In the genomic region with DNA sequence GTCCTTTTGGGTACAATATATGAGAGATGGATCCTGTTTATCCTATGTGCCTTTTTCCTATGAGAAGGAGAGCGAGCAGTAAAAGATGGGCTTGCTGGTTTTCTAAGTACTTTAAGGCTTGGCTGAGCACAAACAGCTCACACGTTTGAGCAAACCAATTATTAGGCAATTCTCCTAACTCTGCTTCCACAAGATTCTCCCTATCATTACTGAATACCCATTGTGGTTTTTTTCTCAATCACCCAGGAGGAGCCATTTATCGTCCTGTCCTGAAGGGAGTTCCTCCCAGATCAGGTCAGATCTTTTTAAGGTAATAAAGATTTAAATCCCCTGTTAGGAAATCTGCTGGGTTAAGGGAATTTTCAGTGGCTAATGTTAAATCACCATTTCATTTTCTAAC, we compare ENCODE assay signal across 1 cellular context.
TF ChIP-seq lines count a peak whose summit lies in the region.

No MANE protein-coding gene starts in this region.

TF ChIP-seq in HepG2, 621 proteins besides CTCF, POLR2A, EP300 and RAD21 (continued from another document):
- no peak for TF ChIP-seq MTA1 (CRISPR knock-in tag; IDR thresholded peaks at IDR 0.05; ENCODE audit: borderline replicate concordance)
- no peak for TF ChIP-seq ZNF746 (CRISPR knock-in tag; IDR thresholded peaks at IDR 0.05)
- TF ChIP-seq, protein P1, sequence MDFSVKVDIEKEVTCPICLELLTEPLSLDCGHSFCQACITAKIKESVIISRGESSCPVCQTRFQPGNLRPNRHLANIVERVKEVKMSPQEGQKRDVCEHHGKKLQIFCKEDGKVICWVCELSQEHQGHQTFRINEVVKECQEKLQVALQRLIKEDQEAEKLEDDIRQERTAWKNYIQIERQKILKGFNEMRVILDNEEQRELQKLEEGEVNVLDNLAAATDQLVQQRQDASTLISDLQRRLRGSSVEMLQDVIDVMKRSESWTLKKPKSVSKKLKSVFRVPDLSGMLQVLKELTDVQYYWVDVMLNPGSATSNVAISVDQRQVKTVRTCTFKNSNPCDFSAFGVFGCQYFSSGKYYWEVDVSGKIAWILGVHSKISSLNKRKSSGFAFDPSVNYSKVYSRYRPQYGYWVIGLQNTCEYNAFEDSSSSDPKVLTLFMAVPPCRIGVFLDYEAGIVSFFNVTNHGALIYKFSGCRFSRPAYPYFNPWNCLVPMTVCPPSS (IDR thresholded peaks at IDR 0.05), result no peak
- TF ChIP-seq CBX1 (IDR thresholded peaks at IDR 0.05; ENCODE audit: low read depth), result no peak
- no peak for TF ChIP-seq ZFP41 (CRISPR knock-in tag; IDR thresholded peaks at IDR 0.05; ENCODE audit: borderline replicate concordance)
- TF ChIP-seq, protein P2, sequence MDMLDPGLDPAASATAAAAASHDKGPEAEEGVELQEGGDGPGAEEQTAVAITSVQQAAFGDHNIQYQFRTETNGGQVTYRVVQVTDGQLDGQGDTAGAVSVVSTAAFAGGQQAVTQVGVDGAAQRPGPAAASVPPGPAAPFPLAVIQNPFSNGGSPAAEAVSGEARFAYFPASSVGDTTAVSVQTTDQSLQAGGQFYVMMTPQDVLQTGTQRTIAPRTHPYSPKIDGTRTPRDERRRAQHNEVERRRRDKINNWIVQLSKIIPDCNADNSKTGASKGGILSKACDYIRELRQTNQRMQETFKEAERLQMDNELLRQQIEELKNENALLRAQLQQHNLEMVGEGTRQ (IDR thresholded peaks at IDR 0.05; ENCODE audit: low read depth, low read length), result no peak
- TF ChIP-seq, protein P2 (CRISPR knock-in tag; IDR thresholded peaks at IDR 0.05; ENCODE audit: borderline replicate concordance), result no peak
- TF ChIP-seq FOSL1 (CRISPR knock-in tag; IDR thresholded peaks at IDR 0.05; ENCODE audit: borderline replicate concordance), result no peak
- TF ChIP-seq RFX3 (CRISPR knock-in tag; IDR thresholded peaks at IDR 0.05), result no peak
- TF ChIP-seq ZNF441 (CRISPR knock-in tag; IDR thresholded peaks at IDR 0.05; ENCODE audit: borderline replicate concordance), result no peak
- TF ChIP-seq ATAD3A (CRISPR knock-in tag; IDR thresholded peaks at IDR 0.05), result no peak
- TF ChIP-seq, protein P3, sequence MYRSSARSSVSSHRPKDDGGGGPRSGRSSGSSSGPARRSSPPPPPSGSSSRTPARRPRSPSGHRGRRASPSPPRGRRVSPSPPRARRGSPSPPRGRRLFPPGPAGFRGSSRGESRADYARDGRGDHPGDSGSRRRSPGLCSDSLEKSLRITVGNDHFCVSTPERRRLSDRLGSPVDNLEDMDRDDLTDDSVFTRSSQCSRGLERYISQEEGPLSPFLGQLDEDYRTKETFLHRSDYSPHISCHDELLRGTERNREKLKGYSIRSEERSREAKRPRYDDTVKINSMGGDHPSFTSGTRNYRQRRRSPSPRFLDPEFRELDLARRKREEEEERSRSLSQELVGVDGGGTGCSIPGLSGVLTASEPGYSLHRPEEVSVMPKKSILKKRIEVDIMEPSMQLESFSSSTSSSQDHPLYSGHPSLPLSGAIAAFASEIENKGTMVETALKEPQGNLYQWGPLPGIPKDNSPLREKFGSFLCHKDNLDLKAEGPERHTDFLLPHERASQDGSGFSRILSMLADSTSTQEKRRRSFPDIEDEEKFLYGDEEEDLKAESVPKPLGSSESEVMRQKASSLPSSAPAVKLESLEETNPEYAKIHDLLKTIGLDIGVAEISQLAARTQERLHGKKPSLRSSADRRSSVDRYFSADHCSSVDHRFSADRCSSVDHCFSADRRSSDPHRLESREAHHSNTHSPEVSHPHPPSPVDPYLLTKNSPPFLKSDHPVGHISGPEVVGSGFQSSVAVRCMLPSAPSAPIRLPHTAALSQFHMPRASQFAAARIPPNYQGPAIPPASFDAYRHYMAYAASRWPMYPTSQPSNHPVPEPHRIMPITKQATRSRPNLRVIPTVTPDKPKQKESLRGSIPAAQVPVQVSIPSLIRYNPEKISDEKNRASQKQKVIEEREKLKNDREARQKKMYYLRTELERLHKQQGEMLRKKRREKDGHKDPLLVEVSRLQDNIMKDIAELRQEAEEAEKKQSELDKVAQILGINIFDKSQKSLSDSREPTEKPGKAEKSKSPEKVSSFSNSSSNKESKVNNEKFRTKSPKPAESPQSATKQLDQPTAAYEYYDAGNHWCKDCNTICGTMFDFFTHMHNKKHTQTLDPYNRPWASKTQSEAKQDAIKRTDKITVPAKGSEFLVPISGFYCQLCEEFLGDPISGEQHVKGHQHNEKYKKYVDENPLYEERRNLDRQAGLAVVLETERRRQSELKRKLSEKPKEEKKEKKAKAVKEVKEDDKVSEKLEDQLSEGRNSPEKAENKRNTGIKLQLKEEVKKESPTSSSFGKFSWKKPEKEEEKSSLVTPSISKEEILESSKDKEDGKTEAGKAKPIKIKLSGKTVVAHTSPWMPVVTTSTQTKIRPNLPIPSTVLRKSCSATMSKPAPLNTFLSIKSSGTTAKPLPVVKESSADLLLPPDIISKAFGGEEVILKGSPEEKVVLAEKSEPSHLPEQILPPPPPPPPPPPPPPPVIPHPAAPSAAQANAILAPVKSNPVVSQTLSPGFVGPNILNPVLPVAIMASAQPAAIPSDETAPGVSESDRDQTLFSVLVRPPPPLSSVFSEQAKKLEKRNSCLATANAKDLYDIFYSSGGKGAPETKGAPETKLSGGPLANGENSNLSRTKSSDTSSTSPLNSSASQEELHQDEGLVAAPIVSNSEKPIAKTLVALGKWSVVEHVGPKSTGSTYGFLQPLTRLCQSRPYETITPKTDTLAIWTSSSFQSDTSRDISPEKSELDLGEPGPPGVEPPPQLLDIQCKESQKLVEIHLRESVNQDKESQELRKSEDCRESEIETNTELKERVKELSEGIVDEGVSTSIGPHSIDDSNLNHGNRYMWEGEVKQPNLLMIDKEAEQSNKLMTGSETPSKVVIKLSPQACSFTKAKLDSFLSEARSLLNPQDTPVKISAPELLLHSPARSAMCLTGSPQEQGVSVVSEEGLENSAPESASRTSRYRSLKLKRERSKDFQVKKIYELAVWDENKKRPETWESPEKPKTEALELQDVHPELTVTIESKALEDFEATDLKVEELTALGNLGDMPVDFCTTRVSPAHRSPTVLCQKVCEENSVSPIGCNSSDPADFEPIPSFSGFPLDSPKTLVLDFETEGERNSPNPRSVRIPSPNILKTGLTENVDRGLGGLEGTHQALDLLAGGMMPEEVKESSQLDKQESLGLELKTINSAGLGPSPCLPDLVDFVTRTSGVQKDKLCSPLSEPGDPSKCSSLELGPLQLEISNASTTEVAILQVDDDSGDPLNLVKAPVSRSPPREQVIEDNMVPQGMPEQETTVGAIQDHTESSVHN (CRISPR knock-in tag; IDR thresholded peaks at IDR 0.05), result no peak
- TF ChIP-seq ERF (CRISPR knock-in tag; IDR thresholded peaks at IDR 0.05), result no peak
- no peak for TF ChIP-seq NR2C2 (CRISPR knock-in tag; IDR thresholded peaks at IDR 0.05; ENCODE audit: borderline replicate concordance)
- TF ChIP-seq SP1 (IDR thresholded peaks at IDR 0.05), result no peak
- no peak for TF ChIP-seq SP1 (CRISPR knock-in tag; IDR thresholded peaks at IDR 0.05)
- TF ChIP-seq ELF3 (CRISPR knock-in tag; IDR thresholded peaks at IDR 0.05), result no peak
- TF ChIP-seq SRSF1 (optimal IDR thresholded peaks at IDR 0.05; ENCODE audit: low read depth, low read length), result no peak
- no peak for TF ChIP-seq GFI1 (CRISPR knock-in tag; IDR thresholded peaks at IDR 0.05; ENCODE audit: borderline replicate concordance)
- no peak for TF ChIP-seq RBM22 (optimal IDR thresholded peaks at IDR 0.05; ENCODE audit: low read length)
- no peak for TF ChIP-seq ZBTB38 (CRISPR knock-in tag; IDR thresholded peaks at IDR 0.05)
